In the genomic region with DNA sequence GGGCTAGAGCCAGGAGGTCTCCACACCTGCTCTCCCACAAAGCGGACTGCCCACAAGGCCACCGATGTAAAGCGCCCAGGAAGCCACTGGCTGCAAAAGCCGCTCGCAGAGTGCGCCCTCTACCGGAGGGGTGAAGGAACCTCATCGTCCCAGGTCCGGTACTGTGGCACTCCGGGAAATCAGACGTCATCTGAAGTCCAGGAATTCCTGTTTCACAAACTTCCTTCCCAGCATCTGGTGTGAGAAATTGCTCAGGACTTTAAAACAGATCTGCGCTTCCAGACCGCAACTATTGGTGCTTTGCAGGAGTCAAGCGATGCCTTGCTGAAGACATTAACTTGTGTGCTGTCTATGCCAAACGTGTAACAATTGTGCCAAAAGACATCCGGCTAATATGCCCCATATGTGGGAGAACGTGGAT, we compare ENCODE assay signal across 10 cellular contexts.
DNase-seq lines count a peak whose midpoint lies in the region; ATAC-seq and TF ChIP-seq lines count a peak whose summit lies in the region.
"Had no signal": no experiment of that assay in that cellular context is flagged by ENCODE, and none has a peak within 500 bp of the region (broad histone marks: within the 10 kb centered on the region; RNA-seq: fewer than 3 reads in every experiment).

No MANE protein-coding gene starts in this region.

- H4K20me1 ChIP-seq in GM23338 (replicated peaks; ENCODE audit: insufficient read depth), result no peaks in the 10 kb centered on the region

- H3K9me3 Mint-ChIP-seq in GM23338, result peaks cover 6% of the 10 kb centered on the region; the same call in 2 of the 3 replicates
- H3K9me3 Mint-ChIP-seq in CD8-positive, alpha-beta memory T cell, result peaks cover 0 to 2% (median 0%) of the 10 kb centered on the region in 5 donors

- H3K36me3 Mint-ChIP-seq in GM23338 (ENCODE audit: low read depth), result no peaks in the 10 kb centered on the region
- no peaks in the 10 kb centered on the region for H3K36me3 Mint-ChIP-seq in CD8-positive, alpha-beta memory T cell

- H3K4me1 ChIP-seq in GM23338 (ENCODE audit: insufficient read depth) (peaks cover 5% of the 10 kb centered on the region), lower lobe of right lung (no peaks in the 10 kb centered on the region)
- no peaks in the 10 kb centered on the region for H3K4me1 ChIP-seq in CD8-positive, alpha-beta memory T cell (ENCODE audit: insufficient read depth, low read length)

- no peaks in the 10 kb centered on the region for H3K79me2 ChIP-seq in GM23338 (replicated peaks; ENCODE audit: insufficient read depth)

- H3K36me3 ChIP-seq in GM23338 (ENCODE audit: insufficient read depth), result no peaks in the 10 kb centered on the region
- no peaks in the 10 kb centered on the region for H3K36me3 ChIP-seq in lower lobe of right lung
- no peaks in the 10 kb centered on the region for H3K36me3 ChIP-seq in CD8-positive, alpha-beta memory T cell (ENCODE audit: insufficient read depth, low read length)

- no peak overlapping the region for H3K27ac Mint-ChIP-seq in GM23338
- no peak overlapping the region for H3K27ac Mint-ChIP-seq in CD8-positive, alpha-beta memory T cell

- CTCF ChIA-PET in CD8-positive, alpha-beta memory T cell (lab: Charles Lee), result no interaction called here

- H3K9me2 ChIP-seq in GM23338 (ENCODE audit: insufficient read depth), result no peaks in the 10 kb centered on the region

- POLR2A ChIA-PET in CD8-positive, alpha-beta memory T cell (lab: Charles Lee), result no interaction called here

- ATAC-seq in GM23338, result peak; percentile 91
- peak; percentile 75 to 95 for ATAC-seq in lower lobe of right lung
- ATAC-seq in GM18867 (IDR thresholded peaks at IDR 0.05; ENCODE audit: unreplicated experiment), result no peak
- no peak for ATAC-seq in GM19467 (IDR thresholded peaks at IDR 0.05; ENCODE audit: unreplicated experiment)

- H3K4me3 Mint-ChIP-seq in GM23338, result no peak overlapping the region
- H3K4me3 Mint-ChIP-seq in CD8-positive, alpha-beta memory T cell, result no peak overlapping the region

- H3K27ac ChIP-seq in GM23338 (ENCODE audit: low read depth), result no peak overlapping the region
- no peak overlapping the region for H3K27ac ChIP-seq in lower lobe of right lung
- no peak overlapping the region for H3K27ac ChIP-seq in CD8-positive, alpha-beta memory T cell (ENCODE audit: low read depth, low read length)

- intact Hi-C loops in lower lobe of right lung (cut with DNase I), result no loop called here

- H3K4me1 Mint-ChIP-seq in GM23338, result peaks cover 24% of the 10 kb centered on the region
- no peaks in the 10 kb centered on the region for H3K4me1 Mint-ChIP-seq in CD8-positive, alpha-beta memory T cell

- TF ChIP-seq CTCF in GM23338 (conservative IDR thresholded peaks at IDR 0.05; ENCODE audit: low read depth in 2 of 2) (peak; percentile 93), astrocyte of the cerebellum (IDR thresholded peaks at IDR 0.05; ENCODE audit: low read depth, low read length, missing control alignments) (peak; percentile 15), lower lobe of right lung (IDR thresholded peaks at IDR 0.05) (peak; percentile 29)

- peak; percentile 81 for DNase-seq in AG20443 (ENCODE audit: low spot score)
- peak; percentile 82 for DNase-seq in GM23338 (ENCODE audit: low spot score)
- DNase-seq in astrocyte of the cerebellum (ENCODE audit: low read depth), result no peak
- DNase-seq in lower lobe of right lung, result no peak
- no peak for DNase-seq in CD8-positive, alpha-beta memory T cell
- no peak for DNase-seq in CD1c-positive myeloid dendritic cell (ENCODE audit: extremely low spot score)
- DNase-seq: activated naive CD4-positive, alpha-beta T cell treated with Interleukin-2 at 50 U/mL for 16 hours; NCI-H187 had no signal

- no peaks in the 10 kb centered on the region for H3K9me3 ChIP-seq in lower lobe of right lung
- no peaks in the 10 kb centered on the region for H3K9me3 ChIP-seq in CD8-positive, alpha-beta memory T cell (ENCODE audit: low read length)

- H3K27me3 ChIP-seq in GM23338 (ENCODE audit: insufficient read depth) (no peaks in the 10 kb centered on the region), lower lobe of right lung (ENCODE audit: low read depth) (no peaks in the 10 kb centered on the region)
- H3K27me3 ChIP-seq in CD8-positive, alpha-beta memory T cell (ENCODE audit: insufficient read depth, low read length, poor library complexity, severe bottlenecking), result no peaks in the 10 kb centered on the region

- H2AFZ ChIP-seq in GM23338, result no peak overlapping the region

- no peaks in the 10 kb centered on the region for H3F3A ChIP-seq in GM23338 (replicated peaks; ENCODE audit: low read depth)

- in situ Hi-C loops in astrocyte of the cerebellum (cut with HindIII; ENCODE audit: low sequenced_read_pairs), result no loop called here

- H3K4me3 ChIP-seq in GM23338 (no peak overlapping the region), astrocyte of the cerebellum (ENCODE audit: low read depth, low read length) (no peak overlapping the region), lower lobe of right lung (no peak overlapping the region)
- H3K4me3 ChIP-seq in CD8-positive, alpha-beta memory T cell (ENCODE audit: low read length), result no peak overlapping the region

- no peak overlapping the region for H3K4me2 ChIP-seq in GM23338

- H3K27me3 Mint-ChIP-seq in GM23338 (ENCODE audit: insufficient read depth, low read depth, poor library complexity), result no peaks in the 10 kb centered on the region
- peaks cover 8 to 67% of the 10 kb centered on the region in 2 donors for H3K27me3 Mint-ChIP-seq in CD8-positive, alpha-beta memory T cell

TF ChIP-seq in GM23338, 12 proteins besides CTCF, POLR2A, EP300 and RAD21 (continues in another document):
- no peak for TF ChIP-seq EZH2 (IDR thresholded peaks at IDR 0.05; ENCODE audit: low read depth, unreplicated experiment)
- no peak for TF ChIP-seq STAT1 (IDR thresholded peaks at IDR 0.05; ENCODE audit: unreplicated experiment)
- TF ChIP-seq, protein P1, sequence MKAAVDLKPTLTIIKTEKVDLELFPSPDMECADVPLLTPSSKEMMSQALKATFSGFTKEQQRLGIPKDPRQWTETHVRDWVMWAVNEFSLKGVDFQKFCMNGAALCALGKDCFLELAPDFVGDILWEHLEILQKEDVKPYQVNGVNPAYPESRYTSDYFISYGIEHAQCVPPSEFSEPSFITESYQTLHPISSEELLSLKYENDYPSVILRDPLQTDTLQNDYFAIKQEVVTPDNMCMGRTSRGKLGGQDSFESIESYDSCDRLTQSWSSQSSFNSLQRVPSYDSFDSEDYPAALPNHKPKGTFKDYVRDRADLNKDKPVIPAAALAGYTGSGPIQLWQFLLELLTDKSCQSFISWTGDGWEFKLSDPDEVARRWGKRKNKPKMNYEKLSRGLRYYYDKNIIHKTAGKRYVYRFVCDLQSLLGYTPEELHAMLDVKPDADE (IDR thresholded peaks at IDR 0.05), result no peak
- TF ChIP-seq ZNF114 (CRISPR knock-in tag; IDR thresholded peaks at IDR 0.05), result no peak

Comparison
In these comparisons a context has a peak if more than half of its experiments do, and no peak if none do; other contexts are left out.
1. DNase-seq: peak in AG20443 (single experiment) and GM23338 (single experiment); none in astrocyte of the cerebellum (single experiment), lower lobe of right lung (single experiment), CD8-positive, alpha-beta memory T cell (0 of 5) and CD1c-positive myeloid dendritic cell (single experiment).
2. ATAC-seq: peak in GM23338 (single experiment) and lower lobe of right lung (2 of 2); none in GM18867 (single experiment) and GM19467 (single experiment).
3. CTCF ChIP-seq: peak in every context shown above with its lines; median percentile 93 in GM23338; 29 in lower lobe of right lung; 15 in astrocyte of the cerebellum.